ENCODE assay signal across 1 cellular context in genomic region chr11:100746448-100746847, GRCh38.
TF ChIP-seq lines count a peak whose summit lies in the region.

No MANE protein-coding gene starts in this region.

TF ChIP-seq in H1, 55 proteins besides CTCF, POLR2A, EP300 and RAD21:
- TF ChIP-seq BRCA1 (IDR thresholded peaks at IDR 0.05; ENCODE audit: low read depth, low read length), result no peak
- TF ChIP-seq CHD2 (IDR thresholded peaks at IDR 0.05; ENCODE audit: low read length), result no peak
- no peak for TF ChIP-seq RBBP5 (IDR thresholded peaks at IDR 0.05; ENCODE audit: borderline replicate concordance, low read depth, low read length)
- no peak for TF ChIP-seq FOSL1 (IDR thresholded peaks at IDR 0.05; ENCODE audit: insufficient read depth, low read depth, low read length)
- TF ChIP-seq SP1 (IDR thresholded peaks at IDR 0.05; ENCODE audit: low read depth, low read length), result no peak
- TF ChIP-seq RFX5 (IDR thresholded peaks at IDR 0.05; ENCODE audit: borderline replicate concordance, low read depth, low read length), result no peak
- TF ChIP-seq SIRT6 (IDR thresholded peaks at IDR 0.05; ENCODE audit: low read length), result no peak
- no peak for TF ChIP-seq USF2 (IDR thresholded peaks at IDR 0.05; ENCODE audit: low read length)
- no peak for TF ChIP-seq GABPA (IDR thresholded peaks at IDR 0.05; ENCODE audit: borderline replicate concordance, insufficient read depth, low read length)
- no peak for TF ChIP-seq EGR1 (IDR thresholded peaks at IDR 0.05; ENCODE audit: borderline replicate concordance, low read depth, low read length)
- no peak for TF ChIP-seq CBX5 (IDR thresholded peaks at IDR 0.05; ENCODE audit: low read depth, low read length)
- no peak for TF ChIP-seq SUZ12 (IDR thresholded peaks at IDR 0.05; ENCODE audit: low read length)
- no peak for TF ChIP-seq RXRA (IDR thresholded peaks at IDR 0.05; ENCODE audit: insufficient read depth, low read depth, low read length)
- no peak for TF ChIP-seq SIX5 (IDR thresholded peaks at IDR 0.05; ENCODE audit: low read depth, low read length)
TF ChIP-seq in H1: peak in this region for 0.
